In genomic region chr11:32119139-32119538, GRCh38 we compare ENCODE assay signal across 2 cellular contexts.
TF ChIP-seq lines count a peak whose summit lies in the region.

No MANE protein-coding gene starts in this region.

TF ChIP-seq in HCT116, 20 proteins besides CTCF, POLR2A, EP300 and RAD21:
- TF ChIP-seq CEBPB (IDR thresholded peaks at IDR 0.05; ENCODE audit: low read depth): peak; percentile 78; the same call in 1 of the 2 replicates

TF ChIP-seq in HepG2, 621 proteins besides CTCF, POLR2A, EP300 and RAD21:
- TF ChIP-seq CEBPB (IDR thresholded peaks at IDR 0.05; ENCODE audit: borderline replicate concordance, low read depth, low read length) (peak; percentile 74), ADNP (CRISPR knock-in tag; IDR thresholded peaks at IDR 0.05) (0 out of 2 replicates have a peak, but pooled peaks have one; percentile 29), ZNF460 (CRISPR knock-in tag; IDR thresholded peaks at IDR 0.05; ENCODE audit: borderline replicate concordance) (0 out of 2 replicates have a peak, but pooled peaks have one; percentile 33), CEBPG (CRISPR knock-in tag; IDR thresholded peaks at IDR 0.05) (0 out of 2 replicates have a peak, but pooled peaks have one; percentile 55)
